In the genomic region with DNA sequence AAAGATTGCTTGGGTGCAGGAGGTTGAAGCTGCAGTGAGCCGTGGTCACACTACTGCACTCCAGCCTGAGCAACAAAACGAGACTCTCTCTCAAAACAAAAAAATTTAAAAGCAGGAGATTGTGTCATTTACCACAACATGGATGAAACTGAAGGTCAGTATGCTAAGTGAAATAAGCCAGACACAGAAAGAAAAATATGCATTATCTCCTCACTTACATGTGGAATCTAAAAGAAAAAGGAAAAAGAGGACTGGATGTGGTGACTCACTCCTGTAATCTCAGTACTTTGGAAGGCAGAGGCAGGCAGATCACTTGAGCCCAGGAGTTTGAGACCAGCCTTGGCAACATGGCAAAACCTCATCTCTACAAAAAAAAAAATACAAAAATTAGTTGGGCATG, we compare ENCODE assay signal across 29 cellular contexts.
DNase-seq lines count a peak whose midpoint lies in the region; ATAC-seq and TF ChIP-seq lines count a peak whose summit lies in the region.
"Had no signal": no experiment of that assay in that cellular context is flagged by ENCODE, and none has a peak within 500 bp of the region (broad histone marks: within the 10 kb centered on the region; RNA-seq: fewer than 3 reads in every experiment).

No MANE protein-coding gene starts in this region.

- no peak overlapping the region for H3K4me3 ChIP-seq in choroid plexus epithelial cell (ENCODE audit: low read depth, low read length)
- no peak overlapping the region for H3K4me3 ChIP-seq in mesenchymal stem cell (ENCODE audit: insufficient read depth in 1 of 2, low read depth in 1 of 2, low read length in 2 of 2)
- H3K4me3 ChIP-seq: esophagus muscularis mucosa, suprapubic skin, uterus had no signal

- H3K27me3 Mint-ChIP-seq in activated naive CD8-positive, alpha-beta T cell treated with anti-CD3 and anti-CD28 coated beads for 36 hours: peaks cover 4% of the 10 kb centered on the region

- H3K27me3 ChIP-seq in mesenchymal stem cell (ENCODE audit: control insufficient read depth in 1 of 2, insufficient read depth in 1 of 2, low read length in 2 of 2): no peaks in the 10 kb centered on the region
- H3K27me3 ChIP-seq: BE2C, esophagus muscularis mucosa, suprapubic skin, uterus had no signal

- ATAC-seq in SK-N-SH treated with all-trans-retinoic acid at 6 μM for 48 hours (peak; percentile 95), HG02852 (IDR thresholded peaks at IDR 0.05; ENCODE audit: unreplicated experiment) (no peak), esophagus mucosa (no peak)
- ATAC-seq: naive thymus-derived CD4-positive, alpha-beta T cell; stimulated activated effector memory CD8-positive, alpha-beta T cell treated with anti-CD3 and anti-CD28 coated beads, Interleukin-12 subunit alpha, Interleukin-12 subunit beta, amount 100 ng/mL, for 72 hours had no signal

- H3K9ac ChIP-seq in mesenchymal stem cell (ENCODE audit: low read length): no peak overlapping the region

- peaks cover 4% of the 10 kb centered on the region for H3K9me3 ChIP-seq in mesenchymal stem cell (ENCODE audit: control insufficient read depth, low read length)
- H3K9me3 ChIP-seq: BE2C, esophagus muscularis mucosa, suprapubic skin, uterus had no signal

- H2AFZ ChIP-seq in mesenchymal stem cell (ENCODE audit: low read depth, low read length): no peak overlapping the region

- H3K18ac ChIP-seq in mesenchymal stem cell (ENCODE audit: low read depth in 1 of 2, low read length in 2 of 2): no peak overlapping the region

- H3K14ac ChIP-seq in mesenchymal stem cell (ENCODE audit: low read length in 2 of 2): no peak overlapping the region

- H2BK5ac ChIP-seq in mesenchymal stem cell (ENCODE audit: low read depth, low read length, poor library complexity, severe bottlenecking): no peak overlapping the region

- no peaks in the 10 kb centered on the region for H3K9me3 Mint-ChIP-seq in activated naive CD8-positive, alpha-beta T cell treated with anti-CD3 and anti-CD28 coated beads for 36 hours
- H3K9me3 Mint-ChIP-seq: activated CD4-positive, alpha-beta T cell treated with anti-CD3 and anti-CD28 coated beads, Interleukin-2, amount 10 ng/mL, durations not matched to agents 24 days and 14 days; activated naive CD4-positive, alpha-beta T cell treated with anti-CD3 and anti-CD28 coated beads, Interleukin-2, amount 50 U/mL, for 24 hours; activated T-helper 1 cell treated with anti-CD3 and anti-CD28 coated beads, Interleukin-12 subunit alpha, Interleukin-12 subunit beta, Interleukin-2, Interleukin-4 antibody, amounts not matched to agents 30 ng/mL and 10 ng/mL and 1 ng/mL, durations not matched to agents 14 hours and 24 hours and 36 hours; stimulated activated effector memory CD8-positive, alpha-beta T cell treated with anti-CD3 and anti-CD28 coated beads, Interleukin-12 subunit alpha, Interleukin-12 subunit beta, amount 100 ng/mL, for 72 hours; T-helper 2 cell treated with Interferon-gamma antibody and Interleukin-4, amounts not matched to agents 5 μg/mL and 100 μg/mL, for 36 hours had no signal

- H3K4me2 ChIP-seq in mesenchymal stem cell (ENCODE audit: low read length, poor library complexity, severe bottlenecking): no peak overlapping the region

- no peak for TF ChIP-seq CTCF in choroid plexus epithelial cell (conservative IDR thresholded peaks at IDR 0.05; ENCODE audit: low read depth, low read length)

- no peak overlapping the region for H2BK120ac ChIP-seq in mesenchymal stem cell (ENCODE audit: low read depth, low read length)

- no peak overlapping the region for H3K27ac ChIP-seq in mesenchymal stem cell (ENCODE audit: low read length, poor library complexity, severe bottlenecking)
- H3K27ac ChIP-seq: esophagus muscularis mucosa, suprapubic skin, uterus, VCaP had no signal

- no CpG with 5 or more reads among the region's 2 CpGs for WGBS in mesenchymal stem cell

- H3K27ac Mint-ChIP-seq in activated naive CD8-positive, alpha-beta T cell treated with anti-CD3 and anti-CD28 coated beads for 36 hours: no peak overlapping the region
- H3K27ac Mint-ChIP-seq: activated CD4-positive, alpha-beta T cell treated with anti-CD3 and anti-CD28 coated beads, Interleukin-2, amount 10 ng/mL, durations not matched to agents 24 days and 14 days; activated naive CD4-positive, alpha-beta T cell treated with anti-CD3 and anti-CD28 coated beads, Interleukin-2, amount 50 U/mL, for 24 hours; activated T-helper 1 cell treated with anti-CD3 and anti-CD28 coated beads, Interleukin-12 subunit alpha, Interleukin-12 subunit beta, Interleukin-2, Interleukin-4 antibody, amounts not matched to agents 30 ng/mL and 10 ng/mL and 1 ng/mL, durations not matched to agents 14 hours and 24 hours and 36 hours; brain; naive thymus-derived CD4-positive, alpha-beta T cell; stimulated activated effector memory CD8-positive, alpha-beta T cell treated with anti-CD3 and anti-CD28 coated beads, Interleukin-12 subunit alpha, Interleukin-12 subunit beta, amount 100 ng/mL, for 72 hours; T-helper 2 cell treated with Interferon-gamma antibody and Interleukin-4, amounts not matched to agents 5 μg/mL and 100 μg/mL, for 36 hours had no signal

- H3K4me1 Mint-ChIP-seq in activated naive CD8-positive, alpha-beta T cell treated with anti-CD3 and anti-CD28 coated beads for 36 hours: no peaks in the 10 kb centered on the region
- H3K4me1 Mint-ChIP-seq: activated CD4-positive, alpha-beta T cell treated with anti-CD3 and anti-CD28 coated beads, Interleukin-2, amount 10 ng/mL, durations not matched to agents 24 days and 14 days; activated naive CD4-positive, alpha-beta T cell treated with anti-CD3 and anti-CD28 coated beads, Interleukin-2, amount 50 U/mL, for 24 hours; naive thymus-derived CD4-positive, alpha-beta T cell; stimulated activated effector memory CD8-positive, alpha-beta T cell treated with anti-CD3 and anti-CD28 coated beads, Interleukin-12 subunit alpha, Interleukin-12 subunit beta, amount 100 ng/mL, for 72 hours had no signal

- no peak overlapping the region for H4K8ac ChIP-seq in mesenchymal stem cell (ENCODE audit: low read length)

- H4K91ac ChIP-seq in mesenchymal stem cell (ENCODE audit: low read length): no peak overlapping the region

- no peaks in the 10 kb centered on the region for H3K36me3 Mint-ChIP-seq in activated naive CD8-positive, alpha-beta T cell treated with anti-CD3 and anti-CD28 coated beads for 36 hours
- H3K36me3 Mint-ChIP-seq: activated naive CD4-positive, alpha-beta T cell treated with anti-CD3 and anti-CD28 coated beads, Interleukin-2, amount 50 U/mL, for 24 hours; naive thymus-derived CD4-positive, alpha-beta T cell; stimulated activated effector memory CD8-positive, alpha-beta T cell treated with anti-CD3 and anti-CD28 coated beads, Interleukin-12 subunit alpha, Interleukin-12 subunit beta, amount 100 ng/mL, for 72 hours had no signal

- no peak overlapping the region for H3K4me3 Mint-ChIP-seq in activated naive CD8-positive, alpha-beta T cell treated with anti-CD3 and anti-CD28 coated beads for 36 hours
- H3K4me3 Mint-ChIP-seq: activated CD4-positive, alpha-beta T cell treated with anti-CD3 and anti-CD28 coated beads, Interleukin-2, amount 10 ng/mL, durations not matched to agents 24 days and 14 days; activated naive CD4-positive, alpha-beta T cell treated with anti-CD3 and anti-CD28 coated beads, Interleukin-2, amount 50 U/mL, for 24 hours; activated T-helper 1 cell treated with anti-CD3 and anti-CD28 coated beads, Interleukin-12 subunit alpha, Interleukin-12 subunit beta, Interleukin-2, Interleukin-4 antibody, amounts not matched to agents 30 ng/mL and 10 ng/mL and 1 ng/mL, durations not matched to agents 14 hours and 24 hours and 36 hours; brain; naive thymus-derived CD4-positive, alpha-beta T cell; stimulated activated effector memory CD8-positive, alpha-beta T cell treated with anti-CD3 and anti-CD28 coated beads, Interleukin-12 subunit alpha, Interleukin-12 subunit beta, amount 100 ng/mL, for 72 hours; T-helper 2 cell treated with Interferon-gamma antibody and Interleukin-4, amounts not matched to agents 5 μg/mL and 100 μg/mL, for 36 hours had no signal

- peaks cover 1% of the 10 kb centered on the region for H3K4me1 ChIP-seq in mesenchymal stem cell (ENCODE audit: control insufficient read depth, insufficient read depth, low read depth, low read length)
- H3K4me1 ChIP-seq: BE2C, esophagus muscularis mucosa, suprapubic skin, uterus had no signal

- DNase-seq in Daoy (ENCODE audit: low read depth) (peak; percentile 53), choroid plexus epithelial cell (ENCODE audit: low read depth) (peak; percentile 64), mesenchymal stem cell (peak; percentile 77), C1 segment of cervical spinal cord (lab: John Stamatoyannopoulos, UW) (no peak)
- DNase-seq in activated naive CD8-positive, alpha-beta T cell treated with anti-CD3 and anti-CD28 coated beads for 36 hours: no peak
- DNase-seq: activated CD4-positive, alpha-beta T cell treated with anti-CD3 and anti-CD28 coated beads, Interleukin-2, amount 10 ng/mL, durations not matched to agents 24 days and 14 days; BE2C; DMS79; head of caudate nucleus; Karpas-422; mesendoderm; naive thymus-derived CD4-positive, alpha-beta T cell; NCI-H187; nucleus accumbens; RPMI8226; small intestine; stimulated activated CD4-positive, alpha-beta T cell treated with anti-CD3 and anti-CD28 coated beads, Interleukin-2, amount 100 ng/mL, for 24 hours; uterus had no signal

- no peak overlapping the region for H3K4ac ChIP-seq in mesenchymal stem cell (ENCODE audit: low read depth in 1 of 2, low read length in 2 of 2)

- H3K36me3 ChIP-seq in mesenchymal stem cell (ENCODE audit: control insufficient read depth in 1 of 2, insufficient read depth in 2 of 2, low read depth in 1 of 2, low read length in 2 of 2): no peaks in the 10 kb centered on the region
- H3K36me3 ChIP-seq: BE2C, esophagus muscularis mucosa, suprapubic skin, uterus had no signal

- H2BK15ac ChIP-seq in mesenchymal stem cell (ENCODE audit: low read depth, poor library complexity, severe bottlenecking): no peak overlapping the region

- no peaks in the 10 kb centered on the region for H3K79me1 ChIP-seq in mesenchymal stem cell (replicated peaks; ENCODE audit: low read length, poor library complexity, severe bottlenecking)

- H2AK5ac ChIP-seq in mesenchymal stem cell (ENCODE audit: low read length, severe bottlenecking): no peak overlapping the region

- H2BK12ac ChIP-seq in mesenchymal stem cell (ENCODE audit: low read length in 2 of 2): no peak overlapping the region

- no peak overlapping the region for H3K23ac ChIP-seq in mesenchymal stem cell (ENCODE audit: low read length in 2 of 2)

Comparison
In these comparisons a context has a peak if more than half of its experiments do, and no peak if none do; other contexts are left out.
1. DNase-seq: peak in Daoy (single experiment), choroid plexus epithelial cell (single experiment) and mesenchymal stem cell (single experiment); none in C1 segment of cervical spinal cord (0 of 14) and activated naive CD8-positive, alpha-beta T cell treated with anti-CD3 and anti-CD28 coated beads for 36 hours (single experiment).